In the genomic region with DNA sequence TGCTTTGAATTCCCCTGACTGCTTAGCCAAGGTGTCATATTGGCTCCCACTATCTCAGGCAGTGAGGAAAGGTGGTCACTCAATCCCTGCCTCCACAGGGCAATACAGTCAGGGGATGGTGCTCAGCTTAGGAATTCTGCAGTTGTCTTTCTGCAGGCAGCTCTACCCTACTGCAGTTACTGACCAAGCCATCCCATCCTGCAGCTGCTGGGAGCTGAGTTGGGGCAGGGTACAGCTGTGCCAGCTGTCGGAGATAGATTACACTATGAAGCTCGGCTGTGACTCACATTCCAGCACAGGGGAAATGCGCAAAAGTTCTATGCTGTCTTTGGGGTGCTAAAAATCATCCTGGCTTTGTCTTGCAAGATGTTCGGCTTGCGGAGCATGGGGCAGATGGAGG, we compare ENCODE assay signal across 17 cellular contexts. TPM values are rescaled to one million over a fixed set of nuclear protein-coding genes. Genes with fewer than 3 reads are reported as not detected.
DNase-seq lines count a peak whose midpoint lies in the region; ATAC-seq and TF ChIP-seq lines count a peak whose summit lies in the region.
"Had no signal": no experiment of that assay in that cellular context is flagged by ENCODE, and none has a peak within 500 bp of the region (broad histone marks: within the 10 kb centered on the region; RNA-seq: fewer than 3 reads in every experiment).

No MANE protein-coding gene starts in this region.

- H3K4me2 ChIP-seq in GM23338: no peak overlapping the region
- peak overlapping the region; percentile 38 for H3K4me2 ChIP-seq in skeletal muscle satellite cell (ENCODE audit: low read length)

- H3K36me3 Mint-ChIP-seq in GM23338 (ENCODE audit: low read depth): no peaks in the 10 kb centered on the region; the same call in 2 of the 3 replicates
- H3K36me3 Mint-ChIP-seq: CD14-positive monocyte had no signal

- no peaks in the 10 kb centered on the region for H3F3A ChIP-seq in GM23338 (replicated peaks; ENCODE audit: low read depth)

- no peak overlapping the region for H3K27ac ChIP-seq in GM23338 (ENCODE audit: low read depth)
- peak overlapping the region; percentile 18; the same call in 1 of the 2 replicates for H3K27ac ChIP-seq in SJCRH30
- H3K27ac ChIP-seq: HL-60 had no signal

- H3K4me3 ChIP-seq in GM23338 (no peak overlapping the region), SJCRH30 (no peak overlapping the region), skeletal muscle satellite cell (ENCODE audit: low read length) (no peak overlapping the region)

- no peak overlapping the region for H3K4me3 Mint-ChIP-seq in GM23338

- H3K9me3 ChIP-seq in SJCRH30 (replicated peaks) (no peaks in the 10 kb centered on the region), skeletal muscle satellite cell (replicated peaks; ENCODE audit: low read length) (no peaks in the 10 kb centered on the region)

- H3K79me2 ChIP-seq in GM23338 (replicated peaks; ENCODE audit: insufficient read depth): no peaks in the 10 kb centered on the region

- DNase-seq in GM23338 (ENCODE audit: low spot score) (no peak), SJCRH30 (peak; percentile 87), myocyte (ENCODE audit: low read depth) (peak; percentile 91), hypothalamus (lab: John Stamatoyannopoulos, UW) (no peak)
- DNase-seq: DMS79 treated with DMSO at 0.1 percent for 48 hours, Karpas-422, MM.1S, NCI-H1092 treated with DMSO at 0.1 percent for 48 hours, NCI-H2081 treated with DMSO at 0.1 percent for 48 hours, SHP77 had no signal

- ATAC-seq in GM23338: no peak
- ATAC-seq in GM18505 (IDR thresholded peaks at IDR 0.05; ENCODE audit: unreplicated experiment): no peak
- no peak for ATAC-seq in HG03280 (IDR thresholded peaks at IDR 0.05; ENCODE audit: unreplicated experiment)
- ATAC-seq: SK-N-SH treated with all-trans-retinoic acid at 6 μM for 48 hours had no signal

- TF ChIP-seq POLR2A in GM18505 (IDR thresholded peaks at IDR 0.05; ENCODE audit: borderline replicate concordance, extremely low read depth, insufficient read depth, insufficient read length): no peak

- H3K9me3 Mint-ChIP-seq in GM23338: no peaks in the 10 kb centered on the region

- 0 out of 2 replicates have a peak, but pooled peaks cover 5% of the 10 kb centered on the region for H4K20me1 ChIP-seq in GM23338 (replicated peaks; ENCODE audit: insufficient read depth)

- H3K27ac Mint-ChIP-seq in GM23338: no peak overlapping the region
- H3K27ac Mint-ChIP-seq: CD14-positive monocyte had no signal

- H2AFZ ChIP-seq in GM23338: 0 out of 2 replicates have a peak overlapping the region, but pooled peaks have one; percentile 32

- no peak for TF ChIP-seq CTCF in GM23338 (conservative IDR thresholded peaks at IDR 0.05; ENCODE audit: low read depth in 2 of 2)

- H3K27me3 Mint-ChIP-seq in GM23338 (ENCODE audit: insufficient read depth, low read depth, poor library complexity): peaks cover 17% of the 10 kb centered on the region

- H3K27me3 ChIP-seq in GM23338 (ENCODE audit: insufficient read depth) (peaks cover 3% of the 10 kb centered on the region; the same call in 1 of the 2 replicates), SJCRH30 (no peaks in the 10 kb centered on the region), skeletal muscle satellite cell (ENCODE audit: control insufficient read depth, insufficient read depth, low read length) (peaks cover 44% of the 10 kb centered on the region)

- H3K36me3 ChIP-seq in GM23338 (ENCODE audit: insufficient read depth) (no peaks in the 10 kb centered on the region), SJCRH30 (no peaks in the 10 kb centered on the region), skeletal muscle satellite cell (ENCODE audit: insufficient read depth, low read length) (no peaks in the 10 kb centered on the region)

- H3K4me1 ChIP-seq in GM23338 (ENCODE audit: insufficient read depth): no peaks in the 10 kb centered on the region; the same call in 1 of the 2 replicates
- peaks cover 18% of the 10 kb centered on the region for H3K4me1 ChIP-seq in SJCRH30
- peaks cover 19% of the 10 kb centered on the region for H3K4me1 ChIP-seq in skeletal muscle satellite cell (ENCODE audit: control insufficient read depth, insufficient read depth, low read length)

- no peaks in the 10 kb centered on the region for H3K9me2 ChIP-seq in GM23338 (ENCODE audit: insufficient read depth)

- H3K4me1 Mint-ChIP-seq in GM23338: peaks cover 12% of the 10 kb centered on the region

- no peak overlapping the region for H3K9ac ChIP-seq in skeletal muscle satellite cell (ENCODE audit: low read depth, low read length)

TF ChIP-seq in GM23338, 12 proteins besides CTCF, POLR2A, EP300 and RAD21:
- TF ChIP-seq, protein P1, sequence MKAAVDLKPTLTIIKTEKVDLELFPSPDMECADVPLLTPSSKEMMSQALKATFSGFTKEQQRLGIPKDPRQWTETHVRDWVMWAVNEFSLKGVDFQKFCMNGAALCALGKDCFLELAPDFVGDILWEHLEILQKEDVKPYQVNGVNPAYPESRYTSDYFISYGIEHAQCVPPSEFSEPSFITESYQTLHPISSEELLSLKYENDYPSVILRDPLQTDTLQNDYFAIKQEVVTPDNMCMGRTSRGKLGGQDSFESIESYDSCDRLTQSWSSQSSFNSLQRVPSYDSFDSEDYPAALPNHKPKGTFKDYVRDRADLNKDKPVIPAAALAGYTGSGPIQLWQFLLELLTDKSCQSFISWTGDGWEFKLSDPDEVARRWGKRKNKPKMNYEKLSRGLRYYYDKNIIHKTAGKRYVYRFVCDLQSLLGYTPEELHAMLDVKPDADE (IDR thresholded peaks at IDR 0.05): no peak
- TF ChIP-seq JUNB (IDR thresholded peaks at IDR 0.05; ENCODE audit: unreplicated experiment): no peak
- TF ChIP-seq POLR2AphosphoS5 (IDR thresholded peaks at IDR 0.05; ENCODE audit: low read depth): no peak
- TF ChIP-seq, protein P2, sequence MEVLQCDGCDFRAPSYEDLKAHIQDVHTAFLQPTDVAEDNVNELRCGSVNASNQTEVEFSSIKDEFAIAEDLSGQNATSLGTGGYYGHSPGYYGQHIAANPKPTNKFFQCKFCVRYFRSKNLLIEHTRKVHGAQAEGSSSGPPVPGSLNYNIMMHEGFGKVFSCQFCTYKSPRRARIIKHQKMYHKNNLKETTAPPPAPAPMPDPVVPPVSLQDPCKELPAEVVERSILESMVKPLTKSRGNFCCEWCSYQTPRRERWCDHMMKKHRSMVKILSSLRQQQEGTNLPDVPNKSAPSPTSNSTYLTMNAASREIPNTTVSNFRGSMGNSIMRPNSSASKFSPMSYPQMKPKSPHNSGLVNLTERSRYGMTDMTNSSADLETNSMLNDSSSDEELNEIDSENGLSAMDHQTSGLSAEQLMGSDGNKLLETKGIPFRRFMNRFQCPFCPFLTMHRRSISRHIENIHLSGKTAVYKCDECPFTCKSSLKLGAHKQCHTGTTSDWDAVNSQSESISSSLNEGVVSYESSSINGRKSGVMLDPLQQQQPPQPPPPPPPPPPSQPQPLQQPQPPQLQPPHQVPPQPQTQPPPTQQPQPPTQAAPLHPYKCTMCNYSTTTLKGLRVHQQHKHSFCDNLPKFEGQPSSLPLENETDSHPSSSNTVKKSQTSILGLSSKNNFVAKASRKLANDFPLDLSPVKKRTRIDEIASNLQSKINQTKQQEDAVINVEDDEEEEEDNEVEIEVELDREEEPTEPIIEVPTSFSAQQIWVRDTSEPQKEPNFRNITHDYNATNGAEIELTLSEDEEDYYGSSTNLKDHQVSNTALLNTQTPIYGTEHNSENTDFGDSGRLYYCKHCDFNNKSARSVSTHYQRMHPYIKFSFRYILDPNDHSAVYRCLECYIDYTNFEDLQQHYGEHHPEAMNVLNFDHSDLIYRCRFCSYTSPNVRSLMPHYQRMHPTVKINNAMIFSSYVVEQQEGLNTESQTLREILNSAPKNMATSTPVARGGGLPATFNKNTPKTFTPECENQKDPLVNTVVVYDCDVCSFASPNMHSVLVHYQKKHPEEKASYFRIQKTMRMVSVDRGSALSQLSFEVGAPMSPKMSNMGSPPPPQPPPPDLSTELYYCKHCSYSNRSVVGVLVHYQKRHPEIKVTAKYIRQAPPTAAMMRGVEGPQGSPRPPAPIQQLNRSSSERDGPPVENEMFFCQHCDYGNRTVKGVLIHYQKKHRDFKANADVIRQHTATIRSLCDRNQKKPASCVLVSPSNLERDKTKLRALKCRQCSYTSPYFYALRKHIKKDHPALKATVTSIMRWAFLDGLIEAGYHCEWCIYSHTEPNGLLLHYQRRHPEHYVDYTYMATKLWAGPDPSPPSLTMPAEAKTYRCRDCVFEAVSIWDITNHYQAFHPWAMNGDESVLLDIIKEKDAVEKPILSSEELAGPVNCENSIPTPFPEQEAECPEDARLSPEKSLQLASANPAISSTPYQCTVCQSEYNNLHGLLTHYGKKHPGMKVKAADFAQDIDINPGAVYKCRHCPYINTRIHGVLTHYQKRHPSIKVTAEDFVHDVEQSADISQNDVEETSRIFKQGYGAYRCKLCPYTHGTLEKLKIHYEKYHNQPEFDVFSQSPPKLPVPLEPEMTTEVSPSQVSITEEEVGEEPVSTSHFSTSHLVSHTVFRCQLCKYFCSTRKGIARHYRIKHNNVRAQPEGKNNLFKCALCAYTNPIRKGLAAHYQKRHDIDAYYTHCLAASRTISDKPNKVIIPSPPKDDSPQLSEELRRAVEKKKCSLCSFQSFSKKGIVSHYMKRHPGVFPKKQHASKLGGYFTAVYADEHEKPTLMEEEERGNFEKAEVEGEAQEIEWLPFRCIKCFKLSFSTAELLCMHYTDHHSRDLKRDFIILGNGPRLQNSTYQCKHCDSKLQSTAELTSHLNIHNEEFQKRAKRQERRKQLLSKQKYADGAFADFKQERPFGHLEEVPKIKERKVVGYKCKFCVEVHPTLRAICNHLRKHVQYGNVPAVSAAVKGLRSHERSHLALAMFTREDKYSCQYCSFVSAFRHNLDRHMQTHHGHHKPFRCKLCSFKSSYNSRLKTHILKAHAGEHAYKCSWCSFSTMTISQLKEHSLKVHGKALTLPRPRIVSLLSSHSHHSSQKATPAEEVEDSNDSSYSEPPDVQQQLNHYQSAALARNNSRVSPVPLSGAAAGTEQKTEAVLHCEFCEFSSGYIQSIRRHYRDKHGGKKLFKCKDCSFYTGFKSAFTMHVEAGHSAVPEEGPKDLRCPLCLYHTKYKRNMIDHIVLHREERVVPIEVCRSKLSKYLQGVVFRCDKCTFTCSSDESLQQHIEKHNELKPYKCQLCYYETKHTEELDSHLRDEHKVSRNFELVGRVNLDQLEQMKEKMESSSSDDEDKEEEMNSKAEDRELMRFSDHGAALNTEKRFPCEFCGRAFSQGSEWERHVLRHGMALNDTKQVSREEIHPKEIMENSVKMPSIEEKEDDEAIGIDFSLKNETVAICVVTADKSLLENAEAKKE (CRISPR knock-in tag; IDR thresholded peaks at IDR 0.05): no peak
- TF ChIP-seq CREB1 (CRISPR knock-in tag; IDR thresholded peaks at IDR 0.05; ENCODE audit: low read depth): no peak

RNA-seq across cellular contexts. Expression of gene DAGLA, which starts 4.4 kb away (rescaled TPM):
- total RNA-seq in GM23338 (2014; rRNA removed; shearing (Covaris generic)): 1.3 and 2.5 TPM in 2 replicates
- 0.52 and 0.55 TPM in 2 replicates for polyA plus RNA-seq in GM23338 (2016; fragmentation: Nextera tagmentation; extraction: Ambion mirVana)
- 2.1 and 2.5 TPM in 2 replicates for total RNA-seq in SJCRH30 (2014; rRNA removed; shearing (Covaris generic))
- 2.9 and 4.3 TPM in 2 replicates for total RNA-seq in myocyte
- polyA plus RNA-seq in myocyte (2012): 2.3 TPM
- 2.4 and 3.3 TPM in 2 replicates for total RNA-seq in skeletal muscle satellite cell (2012; rRNA removed)
- total RNA-seq: OCI-LY7 had no signal

Comparison
In these comparisons a context has a peak if more than half of its experiments do, and no peak if none do; other contexts are left out.
1. DNase-seq: peak in SJCRH30 (2 of 2) and myocyte (single experiment); none in GM23338 (single experiment) and hypothalamus (0 of 51).